In the genomic region with DNA sequence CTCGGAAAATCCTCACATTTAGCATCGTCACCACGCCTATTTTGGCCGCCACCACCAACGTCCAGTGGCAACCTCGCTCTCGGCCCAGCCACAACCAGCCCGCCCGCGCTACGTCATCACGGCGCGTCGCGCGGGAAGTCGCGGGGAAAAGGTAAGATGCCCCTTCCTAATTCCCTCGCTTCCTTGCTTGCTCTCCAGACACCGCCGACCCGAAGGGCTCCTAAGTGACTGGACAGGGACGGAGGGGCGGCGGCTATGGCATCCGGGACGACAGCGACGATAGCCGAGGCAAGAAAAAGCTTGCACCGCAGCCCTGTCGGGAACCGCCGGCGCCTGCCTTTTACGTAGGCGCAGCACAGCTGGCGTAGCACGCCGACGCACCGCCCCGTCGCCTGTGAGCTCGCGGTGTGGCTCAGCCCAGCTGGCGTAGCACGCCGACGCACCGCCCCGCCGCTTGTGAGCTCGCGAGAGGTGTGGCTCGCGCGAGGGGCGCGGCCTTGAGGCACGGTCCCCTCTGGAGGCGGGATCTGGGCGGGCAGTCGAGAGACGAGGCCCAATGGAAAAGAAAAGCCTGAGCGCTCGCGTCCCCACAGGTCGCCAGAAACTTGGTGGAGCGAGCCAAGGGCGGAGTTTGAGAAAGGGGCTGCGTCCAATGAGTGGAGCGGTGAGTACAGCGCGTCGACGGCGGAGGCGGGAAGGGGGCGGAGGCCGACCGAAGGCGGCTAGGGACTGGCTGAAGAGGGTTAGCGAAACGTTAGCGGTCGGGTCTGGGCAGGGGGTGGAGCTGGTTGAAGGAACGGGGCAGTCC, we compare ENCODE assay signal across 1 cellular context.
A peak's percentile ranks its signal among the peaks of the same experiment; 100 is the strongest.
TF ChIP-seq lines count a peak whose summit lies in the region.

TSS of gene HDAC6 (plus strand) at position 787 of the 808 bp plus-strand sequence. CDS start 626 bp downstream, outside the sequence.

TF ChIP-seq in HepG2, 621 proteins besides CTCF, POLR2A, EP300 and RAD21 (continued from another document and continues in another):
- peak; percentile 86 for TF ChIP-seq ZHX2 (IDR thresholded peaks at IDR 0.05; ENCODE audit: low read depth)
- no peak for TF ChIP-seq ZHX2 (CRISPR knock-in tag; IDR thresholded peaks at IDR 0.05; ENCODE audit: borderline replicate concordance)
- no peak for TF ChIP-seq ZNF253 (CRISPR knock-in tag; IDR thresholded peaks at IDR 0.05; ENCODE audit: borderline replicate concordance)
- TF ChIP-seq HNRNPL (IDR thresholded peaks at IDR 0.05; ENCODE audit: low read depth, low read length) = no peak
- no peak for TF ChIP-seq ZNF44 (CRISPR knock-in tag; IDR thresholded peaks at IDR 0.05)
- TF ChIP-seq, protein P1, sequence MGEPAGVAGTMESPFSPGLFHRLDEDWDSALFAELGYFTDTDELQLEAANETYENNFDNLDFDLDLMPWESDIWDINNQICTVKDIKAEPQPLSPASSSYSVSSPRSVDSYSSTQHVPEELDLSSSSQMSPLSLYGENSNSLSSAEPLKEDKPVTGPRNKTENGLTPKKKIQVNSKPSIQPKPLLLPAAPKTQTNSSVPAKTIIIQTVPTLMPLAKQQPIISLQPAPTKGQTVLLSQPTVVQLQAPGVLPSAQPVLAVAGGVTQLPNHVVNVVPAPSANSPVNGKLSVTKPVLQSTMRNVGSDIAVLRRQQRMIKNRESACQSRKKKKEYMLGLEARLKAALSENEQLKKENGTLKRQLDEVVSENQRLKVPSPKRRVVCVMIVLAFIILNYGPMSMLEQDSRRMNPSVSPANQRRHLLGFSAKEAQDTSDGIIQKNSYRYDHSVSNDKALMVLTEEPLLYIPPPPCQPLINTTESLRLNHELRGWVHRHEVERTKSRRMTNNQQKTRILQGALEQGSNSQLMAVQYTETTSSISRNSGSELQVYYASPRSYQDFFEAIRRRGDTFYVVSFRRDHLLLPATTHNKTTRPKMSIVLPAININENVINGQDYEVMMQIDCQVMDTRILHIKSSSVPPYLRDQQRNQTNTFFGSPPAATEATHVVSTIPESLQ (CRISPR knock-in tag; conservative IDR thresholded peaks at IDR 0.05) = no peak
- TF ChIP-seq AKNA (CRISPR knock-in tag; IDR thresholded peaks at IDR 0.05; ENCODE audit: borderline replicate concordance) = no peak
- TF ChIP-seq MZF1 (CRISPR knock-in tag; IDR thresholded peaks at IDR 0.05; ENCODE audit: borderline replicate concordance) = no peak
- TF ChIP-seq, protein P2, sequence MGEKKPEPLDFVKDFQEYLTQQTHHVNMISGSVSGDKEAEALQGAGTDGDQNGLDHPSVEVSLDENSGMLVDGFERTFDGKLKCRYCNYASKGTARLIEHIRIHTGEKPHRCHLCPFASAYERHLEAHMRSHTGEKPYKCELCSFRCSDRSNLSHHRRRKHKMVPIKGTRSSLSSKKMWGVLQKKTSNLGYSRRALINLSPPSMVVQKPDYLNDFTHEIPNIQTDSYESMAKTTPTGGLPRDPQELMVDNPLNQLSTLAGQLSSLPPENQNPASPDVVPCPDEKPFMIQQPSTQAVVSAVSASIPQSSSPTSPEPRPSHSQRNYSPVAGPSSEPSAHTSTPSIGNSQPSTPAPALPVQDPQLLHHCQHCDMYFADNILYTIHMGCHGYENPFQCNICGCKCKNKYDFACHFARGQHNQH (CRISPR knock-in tag; IDR thresholded peaks at IDR 0.05) = no peak
- no peak for TF ChIP-seq ZNF660 (CRISPR knock-in tag; IDR thresholded peaks at IDR 0.05; ENCODE audit: borderline replicate concordance, low read depth)
- TF ChIP-seq ZNF354B (CRISPR knock-in tag; IDR thresholded peaks at IDR 0.05) = no peak
- TF ChIP-seq ZNF775 (CRISPR knock-in tag; IDR thresholded peaks at IDR 0.05; ENCODE audit: borderline replicate concordance) = no peak
- no peak for TF ChIP-seq ADNP (CRISPR knock-in tag; IDR thresholded peaks at IDR 0.05)
- TF ChIP-seq ZNF790 (CRISPR knock-in tag; IDR thresholded peaks at IDR 0.05; ENCODE audit: borderline replicate concordance) = no peak
- TF ChIP-seq ZNF543 (CRISPR knock-in tag; IDR thresholded peaks at IDR 0.05) = no peak
- no peak for TF ChIP-seq HNF1A (IDR thresholded peaks at IDR 0.05; ENCODE audit: low read depth)
- TF ChIP-seq HNF1A (CRISPR knock-in tag; IDR thresholded peaks at IDR 0.05; ENCODE audit: borderline replicate concordance) = peak; percentile 60; the same call in 1 of the 2 replicates
- no peak for TF ChIP-seq SAFB2 (CRISPR knock-in tag; IDR thresholded peaks at IDR 0.05; ENCODE audit: borderline replicate concordance, low read depth)
- TF ChIP-seq ZNF768 (CRISPR knock-in tag; IDR thresholded peaks at IDR 0.05) = no peak
- TF ChIP-seq, protein P3, sequence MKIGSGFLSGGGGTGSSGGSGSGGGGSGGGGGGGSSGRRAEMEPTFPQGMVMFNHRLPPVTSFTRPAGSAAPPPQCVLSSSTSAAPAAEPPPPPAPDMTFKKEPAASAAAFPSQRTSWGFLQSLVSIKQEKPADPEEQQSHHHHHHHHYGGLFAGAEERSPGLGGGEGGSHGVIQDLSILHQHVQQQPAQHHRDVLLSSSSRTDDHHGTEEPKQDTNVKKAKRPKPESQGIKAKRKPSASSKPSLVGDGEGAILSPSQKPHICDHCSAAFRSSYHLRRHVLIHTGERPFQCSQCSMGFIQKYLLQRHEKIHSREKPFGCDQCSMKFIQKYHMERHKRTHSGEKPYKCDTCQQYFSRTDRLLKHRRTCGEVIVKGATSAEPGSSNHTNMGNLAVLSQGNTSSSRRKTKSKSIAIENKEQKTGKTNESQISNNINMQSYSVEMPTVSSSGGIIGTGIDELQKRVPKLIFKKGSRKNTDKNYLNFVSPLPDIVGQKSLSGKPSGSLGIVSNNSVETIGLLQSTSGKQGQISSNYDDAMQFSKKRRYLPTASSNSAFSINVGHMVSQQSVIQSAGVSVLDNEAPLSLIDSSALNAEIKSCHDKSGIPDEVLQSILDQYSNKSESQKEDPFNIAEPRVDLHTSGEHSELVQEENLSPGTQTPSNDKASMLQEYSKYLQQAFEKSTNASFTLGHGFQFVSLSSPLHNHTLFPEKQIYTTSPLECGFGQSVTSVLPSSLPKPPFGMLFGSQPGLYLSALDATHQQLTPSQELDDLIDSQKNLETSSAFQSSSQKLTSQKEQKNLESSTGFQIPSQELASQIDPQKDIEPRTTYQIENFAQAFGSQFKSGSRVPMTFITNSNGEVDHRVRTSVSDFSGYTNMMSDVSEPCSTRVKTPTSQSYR (CRISPR knock-in tag; IDR thresholded peaks at IDR 0.05; ENCODE audit: borderline replicate concordance) = no peak
- TF ChIP-seq, protein P4, sequence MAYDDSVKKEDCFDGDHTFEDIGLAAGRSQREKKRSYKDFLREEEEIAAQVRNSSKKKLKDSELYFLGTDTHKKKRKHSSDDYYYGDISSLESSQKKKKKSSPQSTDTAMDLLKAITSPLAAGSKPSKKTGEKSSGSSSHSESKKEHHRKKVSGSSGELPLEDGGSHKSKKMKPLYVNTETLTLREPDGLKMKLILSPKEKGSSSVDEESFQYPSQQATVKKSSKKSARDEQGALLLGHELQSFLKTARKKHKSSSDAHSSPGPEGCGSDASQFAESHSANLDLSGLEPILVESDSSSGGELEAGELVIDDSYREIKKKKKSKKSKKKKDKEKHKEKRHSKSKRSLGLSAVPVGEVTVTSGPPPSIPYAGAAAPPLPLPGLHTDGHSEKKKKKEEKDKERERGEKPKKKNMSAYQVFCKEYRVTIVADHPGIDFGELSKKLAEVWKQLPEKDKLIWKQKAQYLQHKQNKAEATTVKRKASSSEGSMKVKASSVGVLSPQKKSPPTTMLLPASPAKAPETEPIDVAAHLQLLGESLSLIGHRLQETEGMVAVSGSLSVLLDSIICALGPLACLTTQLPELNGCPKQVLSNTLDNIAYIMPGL (CRISPR knock-in tag; IDR thresholded peaks at IDR 0.05; ENCODE audit: borderline replicate concordance in 1 of 2, low read depth in 1 of 2) = peak in 1 of 2 experiments; percentile 38; a peak in 1 of 4 replicates
- no peak for TF ChIP-seq ZBTB42 (CRISPR knock-in tag; IDR thresholded peaks at IDR 0.05)
- TF ChIP-seq TBX3 (IDR thresholded peaks at IDR 0.05; ENCODE audit: borderline replicate concordance) = no peak
- TF ChIP-seq NR2F6 (IDR thresholded peaks at IDR 0.05) = no peak
- TF ChIP-seq NR2F6 (CRISPR knock-in tag; IDR thresholded peaks at IDR 0.05) = no peak
- no peak for TF ChIP-seq NFKB2 (CRISPR knock-in tag; IDR thresholded peaks at IDR 0.05; ENCODE audit: borderline replicate concordance)
- TF ChIP-seq KLF9 (CRISPR knock-in tag; IDR thresholded peaks at IDR 0.05; ENCODE audit: low read depth) = no peak
- no peak; the same call in 1 of the 2 replicates for TF ChIP-seq ZBTB21 (CRISPR knock-in tag; IDR thresholded peaks at IDR 0.05)
